1 cellular context compared by ENCODE assay signal in the genomic region with DNA sequence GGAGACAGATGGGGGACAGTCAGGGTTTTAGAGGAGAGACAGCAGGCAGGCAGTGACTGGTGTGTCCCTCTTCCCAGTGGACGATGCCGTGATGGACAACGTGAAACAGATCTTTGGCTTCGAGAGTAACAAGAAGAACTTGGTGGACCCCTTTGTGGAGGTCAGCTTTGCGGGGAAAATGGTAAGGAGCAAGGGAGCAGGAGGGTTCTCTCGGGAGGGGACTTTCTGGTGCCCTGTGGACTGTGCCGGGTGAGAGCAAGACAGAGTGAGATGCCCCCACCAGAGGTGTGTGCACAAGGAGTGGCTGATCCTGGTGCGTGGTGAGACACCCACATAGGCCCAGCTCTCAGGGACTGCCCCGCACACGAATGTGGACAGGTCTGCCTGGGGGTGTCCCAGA.
TF ChIP-seq lines count a peak whose summit lies in the region.

No MANE protein-coding gene starts in this region.

TF ChIP-seq in WTC11, 78 proteins besides CTCF, POLR2A, EP300 and RAD21 (continued from another document):
- TF ChIP-seq, protein P1, sequence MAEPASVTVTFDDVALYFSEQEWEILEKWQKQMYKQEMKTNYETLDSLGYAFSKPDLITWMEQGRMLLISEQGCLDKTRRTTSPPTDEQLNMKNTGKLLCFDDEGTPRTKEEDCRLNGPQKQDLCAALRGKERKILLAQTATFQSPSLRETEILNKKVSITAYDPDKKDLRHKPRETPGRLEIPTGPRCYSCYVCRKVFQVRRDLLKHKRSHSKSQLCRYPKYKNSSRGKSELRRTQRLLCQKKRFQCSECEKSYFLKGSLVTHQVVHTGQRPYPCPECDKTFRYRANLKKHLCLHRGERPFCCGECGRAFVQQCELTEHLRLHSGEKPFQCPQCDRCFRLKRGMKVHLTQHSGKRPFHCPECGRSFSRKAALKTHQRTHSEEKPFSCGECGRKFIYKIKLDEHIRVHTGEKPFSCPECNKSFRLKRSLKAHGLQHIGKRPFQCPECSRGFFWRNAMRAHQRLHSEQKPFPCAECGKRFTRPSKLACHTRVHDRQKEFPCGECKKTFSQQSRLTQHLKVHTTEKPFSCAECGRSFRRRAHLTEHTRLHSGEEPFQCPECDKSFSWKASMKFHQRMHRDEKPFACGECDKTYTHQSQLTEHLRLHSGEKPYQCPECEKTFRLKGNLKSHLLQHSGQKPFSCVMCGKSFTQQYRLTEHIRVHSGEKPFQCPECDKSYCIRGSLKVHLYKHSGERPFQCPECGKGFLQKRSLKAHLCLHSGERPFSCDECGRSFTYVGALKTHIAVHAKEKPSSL (CRISPR knock-in tag; conservative IDR thresholded peaks at IDR 0.05), result no peak
- TF ChIP-seq ZNF532 (CRISPR knock-in tag; IDR thresholded peaks at IDR 0.05; ENCODE audit: borderline replicate concordance), result no peak
